In genomic region chr6:157274471-157275226, GRCh38 we compare ENCODE assay signal across 8 cellular contexts. TPM values are rescaled to one million over a fixed set of nuclear protein-coding genes. Genes with fewer than 3 reads are reported as not detected.
DNase-seq lines count a peak whose midpoint lies in the region; ATAC-seq, FAIRE-seq and TF ChIP-seq lines count a peak whose summit lies in the region.

No MANE protein-coding gene starts in this region.

- no peak for FAIRE-seq in kidney (lab: Jason Lieb, UNC)

- peak overlapping the region in 1 of 2 donors; percentile 72 for H3K27ac ChIP-seq in kidney (ENCODE audit: low read depth in 2 of 2, low read length in 2 of 2)

- intact Hi-C loops in kidney (cut with DNase I), result loop anchor here (10.0 kb wide), 1 partner anchor 50 kb away; no protein-coding TSS in a partner anchor

- ATAC-seq in GM18517 (IDR thresholded peaks at IDR 0.05; ENCODE audit: unreplicated experiment), result peak; percentile 87
- ATAC-seq in HG03045 (IDR thresholded peaks at IDR 0.05; ENCODE audit: unreplicated experiment), result peak; percentile 96

- peak; percentile 89 for TF ChIP-seq CTCF in kidney (IDR thresholded peaks at IDR 0.05; ENCODE audit: borderline replicate concordance, extremely low read depth, insufficient read depth)

- H3K4me1 ChIP-seq in kidney (ENCODE audit: control insufficient read depth in 1 of 2, insufficient read depth in 1 of 2, low read depth in 1 of 2, low read length in 2 of 2), result peaks cover 0 to 2% of the 10 kb centered on the region in 2 donors

- DNase-seq in A172 (ENCODE audit: low spot score) (peak; percentile 26), NCI-H2107 (lab: John Stamatoyannopoulos, UW) (peak; percentile 54), kidney (peak; percentile 95)
- peak; percentile 64 to 77 (median 70) for DNase-seq in activated CD4-positive, CD25-positive, alpha-beta regulatory T cell (lab: John Stamatoyannopoulos, UW)
- peak; percentile 79 for DNase-seq in central memory CD4-positive, alpha-beta T cell
- peak; percentile 85 for DNase-seq in stimulated activated CD4-positive, alpha-beta T cell treated with anti-CD3 and anti-CD28 coated beads, Interleukin-15, amount 100 ng/mL, for 24 hours

- peak overlapping the region; percentile 59 to 61 for H3K9ac ChIP-seq in kidney (ENCODE audit: low read length in 2 of 2)

- H3K36me3 ChIP-seq in kidney (ENCODE audit: control insufficient read depth in 1 of 2, insufficient read depth in 2 of 2, low read length in 2 of 2), result no peaks in the 10 kb centered on the region

- no peaks in the 10 kb centered on the region for H3K9me3 ChIP-seq in kidney (ENCODE audit: control insufficient read depth in 1 of 2, low read length in 2 of 2)

- H3K4me3 ChIP-seq in kidney (ENCODE audit: low read length in 2 of 2), result peak overlapping the region; percentile 42 to 64

RNA-seq across cellular contexts. Expression of gene TMEM242, which starts 48.7 kb away (rescaled TPM):
- 2.8 and 5.4 TPM in 2 replicates for total RNA-seq in A172 (2014; rRNA removed; shearing (Covaris generic))
- 14.2 TPM for total RNA-seq in kidney
- polyA plus RNA-seq in kidney (ENCODE audit: insufficient read depth, low read depth, low replicate concordance), result 14.3 TPM

Comparison
In these comparisons a context has a peak if more than half of its experiments do, and no peak if none do; other contexts are left out.
1. DNase-seq: peak in every context shown above with its lines; median percentile 95 in kidney; 85 in stimulated activated CD4-positive, alpha-beta T cell treated with anti-CD3 and anti-CD28 coated beads, Interleukin-15, amount 100 ng/mL, for 24 hours; 79 in central memory CD4-positive, alpha-beta T cell; 70 in activated CD4-positive, CD25-positive, alpha-beta regulatory T cell; 54 in NCI-H2107; 26 in A172.